In the genomic region with DNA sequence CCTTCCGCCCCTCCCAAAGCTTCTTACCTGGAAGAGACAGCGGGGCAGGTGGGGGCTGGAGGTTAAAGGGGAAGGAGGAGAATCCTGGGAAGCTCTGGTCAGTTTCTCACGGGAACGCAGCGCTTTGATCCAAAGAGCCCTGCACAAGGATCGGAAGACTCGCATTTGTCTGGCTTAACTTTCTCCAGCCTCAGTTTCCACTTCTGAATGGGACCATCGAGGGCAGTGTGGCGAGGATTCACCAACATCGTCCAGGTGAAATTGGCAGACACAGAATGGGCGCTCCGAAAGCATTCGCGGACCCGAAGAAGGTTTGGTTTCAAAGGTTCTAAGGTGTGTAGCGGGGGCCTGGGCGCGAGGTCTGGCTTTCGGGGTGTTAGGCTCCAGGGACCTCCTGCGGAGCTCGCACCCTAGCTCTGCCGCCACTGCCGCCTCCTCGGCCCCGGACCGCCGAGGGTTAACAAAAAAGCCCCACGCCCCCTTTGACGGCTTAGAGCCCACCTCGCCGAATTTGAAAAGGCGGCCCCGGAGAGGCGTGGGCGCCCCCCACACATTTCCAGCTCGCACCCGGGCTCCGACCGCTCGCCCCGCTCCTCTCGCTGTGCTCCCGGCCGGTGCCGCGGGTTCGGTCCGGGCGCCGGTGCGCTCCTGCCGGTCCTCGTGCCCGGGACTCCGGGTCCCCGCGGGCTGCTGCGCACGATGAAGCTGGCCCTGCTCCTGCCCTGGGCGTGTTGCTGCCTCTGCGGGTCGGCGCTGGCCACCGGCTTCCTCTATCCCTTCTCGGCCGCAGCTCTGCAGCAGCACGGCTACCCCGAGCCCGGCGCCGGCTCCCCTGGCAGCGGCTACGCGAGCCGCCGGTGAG, we compare ENCODE assay signal across 8 cellular contexts. TPM values are rescaled to one million over a fixed set of nuclear protein-coding genes. Genes with fewer than 3 reads are reported as not detected.
DNase-seq lines count a peak whose midpoint lies in the region; ATAC-seq, FAIRE-seq and TF ChIP-seq lines count a peak whose summit lies in the region.

A gene (plus strand): TSS at position 542 of the 862 bp plus-strand sequence. CDS start 158 bp downstream, at position 700.

- no peak within 1 kb of the TSS for H3K9ac ChIP-seq in endothelial cell of umbilical vein (replicated peaks; ENCODE audit: extremely low read depth, insufficient read depth, low read length)
- no peak within 1 kb of the TSS for H3K9ac ChIP-seq in muscle layer of colon (ENCODE audit: low read length)

- H3K4me1 ChIP-seq in endothelial cell of umbilical vein (ENCODE audit: control insufficient read depth, extremely low read depth, insufficient read depth, low read length) (peaks cover 3% of the 10 kb centered on the region), muscle layer of colon (ENCODE audit: insufficient read depth, low read length) (no peaks in the 10 kb centered on the region), upper lobe of left lung (peaks cover 13 to 21% (median 18%) of the 10 kb centered on the region in 4 donors)

- peak within 1 kb of the TSS; percentile 44 for H2AFZ ChIP-seq in endothelial cell of umbilical vein (ENCODE audit: low read depth, low read length)

- FAIRE-seq in endothelial cell of umbilical vein (lab: Jason Lieb, UNC) = no peak

- WGBS in upper lobe of left lung, 2 donors = 21 to 28% methylated on average over 22 to 51 of the region's 76 CpGs

- no peak for TF ChIP-seq CTCF in GM20000 (IDR thresholded peaks at IDR 0.05; ENCODE audit: extremely low read depth, missing control alignments)
- no peak for TF ChIP-seq CTCF in endothelial cell of umbilical vein (IDR thresholded peaks at IDR 0.05; ENCODE audit: extremely low read depth in 1 of 2, insufficient read depth in 1 of 2, low read depth in 1 of 2, low read length in 2 of 2)
- TF ChIP-seq CTCF in upper lobe of left lung (IDR thresholded peaks at IDR 0.05) = no peak

- dilution Hi-C loops in endothelial cell of umbilical vein (cut with MboI; ENCODE audit: extremely low pct_ligation_motif_present, low sequenced_read_pairs) = no loop called here

- TF ChIP-seq POLR2A in endothelial cell of umbilical vein (IDR thresholded peaks at IDR 0.05; ENCODE audit: low read depth, low read length) (no peak), upper lobe of left lung (IDR thresholded peaks at IDR 0.05) (no peak)

- H3K79me2 ChIP-seq in endothelial cell of umbilical vein (ENCODE audit: control insufficient read depth, insufficient read depth, low read length) = no peaks in the 10 kb centered on the region

- H3K27me3 ChIP-seq in endothelial cell of umbilical vein (ENCODE audit: control insufficient read depth in 2 of 2, insufficient read depth in 2 of 2, low read length in 2 of 2) (peaks cover 10 to 24% of the 10 kb centered on the region in 2 experiments), muscle layer of colon (ENCODE audit: control insufficient read depth in 1 of 2, insufficient read depth in 2 of 2, low read length in 2 of 2) (peaks cover 14 to 27% of the 10 kb centered on the region in 2 donors), upper lobe of left lung (peaks cover 0 to 17% (median 11%) of the 10 kb centered on the region in 4 donors)

- no peak within 1 kb of the TSS for H3K4me2 ChIP-seq in endothelial cell of umbilical vein (ENCODE audit: insufficient read depth, low read length)

- H3K36me3 ChIP-seq in endothelial cell of umbilical vein (ENCODE audit: control insufficient read depth in 2 of 2, extremely low read depth in 1 of 2, insufficient read depth in 2 of 2, low read length in 2 of 2) = no peaks in the 10 kb centered on the region
- H3K36me3 ChIP-seq in muscle layer of colon (ENCODE audit: insufficient read depth, low read length) = no peaks in the 10 kb centered on the region
- no peaks in the 10 kb centered on the region for H3K36me3 ChIP-seq in upper lobe of left lung

- DNase-seq in GM20000 (ENCODE audit: low spot score) (peak; percentile 65), RPMI7951 (ENCODE audit: low read depth) (peak; percentile 18), endothelial cell of umbilical vein (ENCODE audit: low read depth, low spot score) (no peak), upper lobe of left lung (peak; percentile 25 to 87), cortex of kidney (lab: John Stamatoyannopoulos, UW) (no peak), NK-92 (lab: John Stamatoyannopoulos, UW; ENCODE audit: unreplicated experiment) (no peak), mucosa of gallbladder (ENCODE audit: low spot score) (no peak)

- no peaks in the 10 kb centered on the region for H3K9me3 ChIP-seq in endothelial cell of umbilical vein (replicated peaks; ENCODE audit: control insufficient read depth, insufficient read depth, low read length)
- H3K9me3 ChIP-seq in muscle layer of colon (ENCODE audit: low read length) = no peaks in the 10 kb centered on the region
- no peaks in the 10 kb centered on the region for H3K9me3 ChIP-seq in upper lobe of left lung

- H3K9me1 ChIP-seq in endothelial cell of umbilical vein (replicated peaks; ENCODE audit: control insufficient read depth, extremely low read depth, insufficient read depth, low read length) = no peaks in the 10 kb centered on the region

- CTCF ChIA-PET in endothelial cell of umbilical vein (lab: Charles Lee) = interaction anchor here (0.6 to 5.4 kb wide), 14 partner anchors 10 to 326 kb away, joined by 3 to 33 read pairs (median 4); a partner anchor contains a TSS

- TF ChIP-seq EP300 in upper lobe of left lung (IDR thresholded peaks at IDR 0.05) = no peak

- peak within 1 kb of the TSS in 1 of 3 experiments; percentile 34 for H3K4me3 ChIP-seq in endothelial cell of umbilical vein (replicated peaks in 1 of 3; ENCODE audit: insufficient read depth in 1 of 3, low read depth in 1 of 3, low read length in 3 of 3)
- peak within 1 kb of the TSS; percentile 41 to 58 for H3K4me3 ChIP-seq in muscle layer of colon (ENCODE audit: low read depth in 1 of 2, low read length in 2 of 2)
- peak within 1 kb of the TSS; percentile 33 to 53 (median 44) for H3K4me3 ChIP-seq in upper lobe of left lung

- POLR2A ChIA-PET in endothelial cell of umbilical vein (lab: Charles Lee) = no interaction called here

- H3K27ac ChIP-seq in endothelial cell of umbilical vein (ENCODE audit: insufficient read depth, low read depth, low read length) = no peak within 1 kb of the TSS
- no peak within 1 kb of the TSS for H3K27ac ChIP-seq in muscle layer of colon (ENCODE audit: low read depth, low read length)
- no peak within 1 kb of the TSS for H3K27ac ChIP-seq in upper lobe of left lung

- no peaks in the 10 kb centered on the region for H4K20me1 ChIP-seq in endothelial cell of umbilical vein (replicated peaks; ENCODE audit: control insufficient read depth, extremely low read depth, insufficient read depth, low read length)

- ATAC-seq in upper lobe of left lung (ENCODE audit: low FRiP score in 2 of 2) = peak in 1 of 2 donors; percentile 77

- intact Hi-C loops in endothelial cell of umbilical vein (cut with micrococcal nuclease) = no loop called here

- no TSS peak for BruUV-seq in endothelial cell of umbilical vein (replicated peaks; lab: Mats Ljungman, UMichigan)

TF ChIP-seq in endothelial cell of umbilical vein, 7 proteins besides CTCF, POLR2A, EP300 and RAD21:
- TF ChIP-seq GATA2 (IDR thresholded peaks at IDR 0.05; ENCODE audit: insufficient read depth, insufficient read length, low read depth, low read length) = no peak
- no peak for TF ChIP-seq FOS (IDR thresholded peaks at IDR 0.05; ENCODE audit: borderline replicate concordance, insufficient read depth, low read length)
- TF ChIP-seq, protein P1, sequence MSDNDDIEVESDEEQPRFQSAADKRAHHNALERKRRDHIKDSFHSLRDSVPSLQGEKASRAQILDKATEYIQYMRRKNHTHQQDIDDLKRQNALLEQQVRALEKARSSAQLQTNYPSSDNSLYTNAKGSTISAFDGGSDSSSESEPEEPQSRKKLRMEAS (IDR thresholded peaks at IDR 0.05; ENCODE audit: insufficient read depth, insufficient read length) = no peak
- TF ChIP-seq EZH2 (IDR thresholded peaks at IDR 0.05; ENCODE audit: borderline replicate concordance, low read depth, low read length, severe bottlenecking) = peak; percentile 79
- no peak for TF ChIP-seq JUN (IDR thresholded peaks at IDR 0.05; ENCODE audit: borderline replicate concordance, insufficient read depth, insufficient read length, low read depth)
- no peak for TF ChIP-seq MYC (IDR thresholded peaks at IDR 0.05; ENCODE audit: low read depth, low read length)

RNA-seq across cellular contexts. Expression of the gene that starts here (rescaled TPM):
- total RNA-seq in RPMI7951 (2014; rRNA removed; shearing (Covaris generic)) = 0.29 and 0.60 TPM in 2 replicates
- total RNA-seq in endothelial cell of umbilical vein (not detected in 2 replicates), upper lobe of left lung (1 to 10 TPM in 1 of 6 donors, under 1 TPM in 3, not detected in 2; 0.20 to 1.0 (median 0.30) TPM), mucosa of gallbladder (0.29 TPM)
- polyA plus RNA-seq in endothelial cell of umbilical vein = 0.03 TPM in 1 of 2 replicates, not detected in the other
- not detected in 2 replicates for polyA plus RNA-seq in endothelial cell of umbilical vein (2011; cell fraction: cytosol; rRNA removed)
- polyA plus RNA-seq in endothelial cell of umbilical vein (2011; cell fraction: nucleus; rRNA removed) = not detected in 2 replicates
- not detected in 2 replicates for polyA plus RNA-seq in endothelial cell of umbilical vein (2012)
- not detected in 2 replicates for polyA minus RNA-seq in endothelial cell of umbilical vein
- polyA minus RNA-seq in endothelial cell of umbilical vein (2011; cell fraction: cytosol; rRNA and poly(A)+ RNA removed) = not detected
- not detected in 2 replicates for polyA minus RNA-seq in endothelial cell of umbilical vein (2011; cell fraction: nucleus; rRNA and poly(A)+ RNA removed)

Comparison
In these comparisons a context has a peak if more than half of its experiments do, and no peak if none do; other contexts are left out.
1. Peak in DNase-seq in RPMI7951; RNA of the gene not detected or under 1 TPM.
2. DNase-seq: peak in GM20000 (single experiment) and upper lobe of left lung (2 of 2); none in endothelial cell of umbilical vein (single experiment), cortex of kidney (single experiment), NK-92 (single experiment) and mucosa of gallbladder (single experiment).